10 cellular contexts compared by ENCODE assay signal in genomic region chr1:212606042-212606733, GRCh38. TPM values are rescaled to one million over a fixed set of nuclear protein-coding genes. Genes with fewer than 3 reads are reported as not detected.
A peak's percentile ranks its signal among the peaks of the same experiment; 100 is the strongest.
DNase-seq lines count a peak whose midpoint lies in the region; ATAC-seq, FAIRE-seq and TF ChIP-seq lines count a peak whose summit lies in the region.
"Had no signal": no experiment of that assay in that cellular context is flagged by ENCODE, and none has a peak within 500 bp of the region (broad histone marks: within the 10 kb centered on the region; RNA-seq: fewer than 3 reads in every experiment).

No MANE protein-coding gene starts in this region.

- peaks cover 5% of the 10 kb centered on the region for H3K36me3 Mint-ChIP-seq in activated CD4-positive, alpha-beta T cell treated with anti-CD3 and anti-CD28 coated beads, Interleukin-2, amount 10 ng/mL, durations not matched to agents 7 days and 5 days (ENCODE audit: low read depth)
- peaks cover 16% of the 10 kb centered on the region for H3K36me3 Mint-ChIP-seq in activated CD8-positive, alpha-beta T cell treated with anti-CD3 and anti-CD28 coated beads for 36 hours (ENCODE audit: low read depth)

- dilution Hi-C loops in keratinocyte (cut with MboI; ENCODE audit: extremely low pct_ligation_motif_present, low sequenced_read_pairs), result no loop called here

- no peak overlapping the region for H2AFZ ChIP-seq in keratinocyte (ENCODE audit: control insufficient read depth, low read length)

- peaks cover 28% of the 10 kb centered on the region for H3K4me1 ChIP-seq in keratinocyte (ENCODE audit: control insufficient read depth, extremely low read depth, insufficient read depth, low read length)
- H3K4me1 ChIP-seq in testis, result peaks cover 13% of the 10 kb centered on the region

- H3K79me2 ChIP-seq in keratinocyte (ENCODE audit: control insufficient read depth, insufficient read depth, low read length), result no peaks in the 10 kb centered on the region

- WGBS in testis, 2 donors, result 6 to 8% methylated on average over 9 of the region's 9 CpGs

- intact Hi-C loops in activated CD8-positive, alpha-beta T cell treated with anti-CD3 and anti-CD28 coated beads for 36 hours (cut with micrococcal nuclease), result no loop called here
- intact Hi-C loops in testis (cut with DNase I; ENCODE audit: low total_unique reads), result no loop called here

- TF ChIP-seq CTCF in activated CD8-positive, alpha-beta T cell treated with anti-CD3 and anti-CD28 coated beads for 36 hours (IDR thresholded peaks at IDR 0.05), result no peak
- TF ChIP-seq CTCF in keratinocyte (optimal IDR thresholded peaks at IDR 0.05 in 1 of 3, IDR thresholded peaks at IDR 0.05 in 1 of 3, conservative IDR thresholded peaks at IDR 0.05 in 1 of 3; ENCODE audit: extremely low read depth in 1 of 3, insufficient read depth in 2 of 3, low read length in 3 of 3) (no peak), testis (IDR thresholded peaks at IDR 0.05) (no peak)

- peak overlapping the region; percentile 93 for H3K4me3 Mint-ChIP-seq in activated CD4-positive, alpha-beta T cell treated with anti-CD3 and anti-CD28 coated beads, Interleukin-2, amount 10 ng/mL, durations not matched to agents 7 days and 5 days
- H3K4me3 Mint-ChIP-seq in activated CD8-positive, alpha-beta T cell treated with anti-CD3 and anti-CD28 coated beads for 36 hours, result peak overlapping the region; percentile 90

- H3K9me3 ChIP-seq in keratinocyte (ENCODE audit: control insufficient read depth, low read depth, low read length), result no peaks in the 10 kb centered on the region
- H3K9me3 ChIP-seq in testis, result no peaks in the 10 kb centered on the region
- H3K9me3 ChIP-seq: BE2C had no signal

- no peaks in the 10 kb centered on the region for H3K36me3 ChIP-seq in keratinocyte (ENCODE audit: control insufficient read depth in 2 of 2, extremely low read depth in 1 of 2, insufficient read depth in 2 of 2, low read length in 2 of 2)
- no peaks in the 10 kb centered on the region for H3K36me3 ChIP-seq in testis (ENCODE audit: low read depth, missing control alignments)
- H3K36me3 ChIP-seq: BE2C had no signal

- peaks cover 52% of the 10 kb centered on the region for H3K27me3 Mint-ChIP-seq in activated CD4-positive, alpha-beta T cell treated with anti-CD3 and anti-CD28 coated beads, Interleukin-2, amount 10 ng/mL, durations not matched to agents 7 days and 5 days
- H3K27me3 Mint-ChIP-seq in activated CD8-positive, alpha-beta T cell treated with anti-CD3 and anti-CD28 coated beads for 36 hours, result peaks cover 53% of the 10 kb centered on the region

- CTCF ChIA-PET in activated CD4-positive, alpha-beta T cell treated with anti-CD3 and anti-CD28 coated beads, Interleukin-2, amount 10 ng/mL, durations not matched to agents 7 days and 5 days (lab: Charles Lee), result interaction anchor here (1.4 kb wide), 1 partner anchor 39 kb away, joined by 3 read pairs; no protein-coding TSS in a partner anchor
- CTCF ChIA-PET in activated CD8-positive, alpha-beta T cell treated with anti-CD3 and anti-CD28 coated beads for 36 hours (lab: Charles Lee), result interaction anchor here (1.8 to 3.9 kb wide), 2 partner anchors 9 to 129 kb away, joined by 5 to 13 read pairs; no protein-coding TSS in a partner anchor

- H3K9me1 ChIP-seq in keratinocyte (ENCODE audit: control insufficient read depth, extremely low read depth, insufficient read depth, low read length), result no peaks in the 10 kb centered on the region

- H3K4me3 ChIP-seq in keratinocyte (ENCODE audit: control insufficient read depth in 2 of 3, extremely low read depth in 1 of 3, insufficient read depth in 2 of 3, low read depth in 1 of 3, low read length in 3 of 3) (peak overlapping the region; percentile 3 to 79 (median 8)), testis (peak overlapping the region; percentile 1 to 65)

- no peak for ATAC-seq in activated CD8-positive, alpha-beta T cell treated with anti-CD3 and anti-CD28 coated beads for 36 hours

- H3K9ac ChIP-seq in keratinocyte (ENCODE audit: control insufficient read depth, extremely low read depth, insufficient read depth, low read length), result peak overlapping the region; percentile 93

- H3K27ac Mint-ChIP-seq in activated CD4-positive, alpha-beta T cell treated with anti-CD3 and anti-CD28 coated beads, Interleukin-2, amount 10 ng/mL, durations not matched to agents 7 days and 5 days, result peak overlapping the region; percentile 98
- H3K27ac Mint-ChIP-seq in activated CD8-positive, alpha-beta T cell treated with anti-CD3 and anti-CD28 coated beads for 36 hours, result no peak overlapping the region

- H3K27ac ChIP-seq in keratinocyte (ENCODE audit: control insufficient read depth, insufficient read depth, low read length) (peak overlapping the region; percentile 59), testis (no peak overlapping the region)

- H3K4me1 Mint-ChIP-seq in activated CD4-positive, alpha-beta T cell treated with anti-CD3 and anti-CD28 coated beads, Interleukin-2, amount 10 ng/mL, durations not matched to agents 7 days and 5 days, result peaks cover 39% of the 10 kb centered on the region
- H3K4me1 Mint-ChIP-seq in activated CD8-positive, alpha-beta T cell treated with anti-CD3 and anti-CD28 coated beads for 36 hours (ENCODE audit: low read depth), result peaks cover 38% of the 10 kb centered on the region

- peaks cover 2% of the 10 kb centered on the region for H4K20me1 ChIP-seq in keratinocyte (ENCODE audit: control insufficient read depth, extremely low read depth, insufficient read depth, low read length)

- H3K27me3 ChIP-seq in keratinocyte (ENCODE audit: control insufficient read depth, extremely low read depth, insufficient read depth, low read length), result peaks cover 16% of the 10 kb centered on the region
- no peaks in the 10 kb centered on the region for H3K27me3 ChIP-seq in testis

- POLR2A ChIA-PET in activated CD4-positive, alpha-beta T cell treated with anti-CD3 and anti-CD28 coated beads, Interleukin-2, amount 10 ng/mL, durations not matched to agents 7 days and 5 days (lab: Charles Lee), result no interaction called here
- POLR2A ChIA-PET in activated CD8-positive, alpha-beta T cell treated with anti-CD3 and anti-CD28 coated beads for 36 hours (lab: Charles Lee), result interaction anchor here (0.8 to 3.4 kb wide), 3 partner anchors 9 to 12 kb away, joined by 3 to 35 read pairs (median 17); no protein-coding TSS in a partner anchor

- no peak for TF ChIP-seq POLR2A in testis (IDR thresholded peaks at IDR 0.05)

- no peak for FAIRE-seq in keratinocyte (lab: Jason Lieb, UNC)

- DNase-seq in activated CD4-positive, alpha-beta T cell treated with anti-CD3 and anti-CD28 coated beads, Interleukin-2, amount 10 ng/mL, durations not matched to agents 7 days and 5 days, result no peak
- DNase-seq in activated CD4-positive, alpha-beta T cell treated with anti-CD3 and anti-CD28 coated beads, Interleukin-2, amount 50 U/mL, for 1 hour, result no peak
- DNase-seq in activated CD8-positive, alpha-beta T cell treated with anti-CD3 and anti-CD28 coated beads for 36 hours, result no peak
- DNase-seq in keratinocyte (ENCODE audit: low read depth, low spot score) (no peak), testis (no peak), NCI-H748 treated with DMSO at 0.1 percent for 48 hours (lab: John Stamatoyannopoulos, UW) (no peak), SKM-1 treated with dmso at 0.1 percent for 144 hours (lab: John Stamatoyannopoulos, UW; ENCODE audit: unreplicated experiment) (no peak), nucleus accumbens (lab: John Stamatoyannopoulos, UW) (no peak)
- DNase-seq: BE2C, NCI-H1048 had no signal

- H3K9me3 Mint-ChIP-seq in activated CD4-positive, alpha-beta T cell treated with anti-CD3 and anti-CD28 coated beads, Interleukin-2, amount 10 ng/mL, durations not matched to agents 7 days and 5 days, result no peaks in the 10 kb centered on the region
- no peaks in the 10 kb centered on the region for H3K9me3 Mint-ChIP-seq in activated CD8-positive, alpha-beta T cell treated with anti-CD3 and anti-CD28 coated beads for 36 hours

- peak overlapping the region; percentile 87 for H3K4me2 ChIP-seq in keratinocyte (ENCODE audit: control insufficient read depth, extremely low read depth, insufficient read depth, low read depth, low read length)

RNA-seq across cellular contexts. Expression of gene ATF3, which starts 2.4 kb away (rescaled TPM):
- total RNA-seq in activated CD4-positive, alpha-beta T cell treated with anti-CD3 and anti-CD28 coated beads, Interleukin-2, amount 10 ng/mL, durations not matched to agents 7 days and 5 days, result 10 to 100 TPM; 10.0 to 13.0 TPM
- total RNA-seq in activated CD8-positive, alpha-beta T cell treated with anti-CD3 and anti-CD28 coated beads for 36 hours, result 10 to 100 TPM; 35.4 to 41.3 TPM
- polyA plus RNA-seq in keratinocyte (1.6 to 65.7 TPM (median 45.1 TPM) in 3 replicates), testis (ENCODE audit: insufficient read depth, low read depth, low replicate concordance) (9.0 TPM)
- 308 TPM for polyA plus RNA-seq in keratinocyte (2011; ENCODE audit: low read depth)
- 24.5 and 29.1 TPM in 2 replicates for polyA plus RNA-seq in keratinocyte (2011; cell fraction: cytosol; rRNA removed)
- 320 and 404 TPM in 2 replicates for polyA plus RNA-seq in keratinocyte (2011; cell fraction: nucleus; rRNA removed)
- 1.8 and 213 TPM in 2 replicates for polyA plus RNA-seq in keratinocyte (2012; ENCODE audit: low replicate concordance)
- 66.5 to 94.4 TPM in 2 of 3 replicates, not detected in the other for polyA minus RNA-seq in keratinocyte
- 14.2 TPM for polyA minus RNA-seq in keratinocyte (2011; cell fraction: cytosol; rRNA and poly(A)+ RNA removed)
- 168 and 267 TPM in 2 replicates for polyA minus RNA-seq in keratinocyte (2011; cell fraction: nucleus; rRNA and poly(A)+ RNA removed)
- 1 to 10 TPM; 3.2 to 4.6 TPM for total RNA-seq in testis
